In the genomic region with DNA sequence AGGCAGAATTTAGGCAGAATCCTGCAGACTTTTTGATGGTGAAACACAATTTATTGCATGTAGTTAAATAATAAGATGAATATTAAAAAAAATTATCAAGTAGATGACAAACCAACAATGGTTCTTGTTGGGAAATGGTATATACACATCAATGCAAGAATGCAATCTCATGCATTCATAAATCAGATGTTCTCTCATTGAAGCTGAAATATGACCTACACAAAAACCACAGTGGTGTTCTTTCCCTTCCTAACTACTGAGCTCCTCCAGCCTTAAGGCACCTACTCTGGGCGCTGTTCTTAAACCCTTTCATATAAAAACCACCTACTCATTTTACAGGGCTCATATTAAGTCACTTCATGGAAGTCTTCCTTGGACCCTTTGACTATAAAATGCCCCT, we compare ENCODE assay signal across 16 cellular contexts.
DNase-seq lines count a peak whose midpoint lies in the region; ATAC-seq and TF ChIP-seq lines count a peak whose summit lies in the region.
"Had no signal": no experiment of that assay in that cellular context is flagged by ENCODE, and none has a peak within 500 bp of the region (broad histone marks: within the 10 kb centered on the region; RNA-seq: fewer than 3 reads in every experiment).

No MANE protein-coding gene starts in this region.

- peaks cover 78% of the 10 kb centered on the region for H3K36me3 Mint-ChIP-seq in activated CD8-positive, alpha-beta memory T cell treated with anti-CD3 and anti-CD28 coated beads, Interleukin-2, amount 10 ng/mL, durations not matched to agents 7 days and 5 days

- no peak for DNase-seq in activated CD8-positive, alpha-beta memory T cell treated with anti-CD3 and anti-CD28 coated beads, Interleukin-2, amount 10 ng/mL, durations not matched to agents 7 days and 5 days
- no peak for DNase-seq in activated CD8-positive, alpha-beta memory T cell treated with anti-CD3 and anti-CD28 coated beads, Interleukin-2, amount 50 U/mL, for 4 hours
- DNase-seq in OCI-M1 (lab: John Stamatoyannopoulos, UW) (peak; percentile 28), amniotic epithelial cell (ENCODE audit: low read depth) (peak; percentile 64), foreskin fibroblast (no peak), iPS-NIHi11 (ENCODE audit: low spot score) (no peak)
- DNase-seq: COR-L47, GOT3, KG1, NCI-H1092 treated with DMSO at 0.1 percent for 48 hours, NCI-H2081 treated with DMSO at 0.1 percent for 48 hours, NCI-H524, Right ventricle myocardium superior had no signal

- no peak for TF ChIP-seq CTCF in foreskin fibroblast (IDR thresholded peaks at IDR 0.05; ENCODE audit: low read depth, low read length)

- no peak overlapping the region for H3K4me3 ChIP-seq in foreskin fibroblast (ENCODE audit: low read depth in 1 of 2, low read length in 2 of 2)
- H3K4me3 ChIP-seq: A549; BLaER1 treated with 17β-estradiol and CSF1 and Interleukin-3, amounts not matched to agents 10 nM and 100 nM had no signal

- peaks cover 78% of the 10 kb centered on the region for H3K4me1 Mint-ChIP-seq in activated CD8-positive, alpha-beta memory T cell treated with anti-CD3 and anti-CD28 coated beads, Interleukin-2, amount 10 ng/mL, durations not matched to agents 7 days and 5 days

- CTCF ChIA-PET in activated CD8-positive, alpha-beta memory T cell treated with anti-CD3 and anti-CD28 coated beads, Interleukin-2, amount 10 ng/mL, durations not matched to agents 7 days and 5 days (lab: Charles Lee) = interaction anchor here (1.0 to 2.9 kb wide), 2 partner anchors 9 to 176 kb away, joined by 3 to 9 read pairs; no protein-coding TSS in a partner anchor

- no peaks in the 10 kb centered on the region for H3K27me3 Mint-ChIP-seq in activated CD8-positive, alpha-beta memory T cell treated with anti-CD3 and anti-CD28 coated beads, Interleukin-2, amount 10 ng/mL, durations not matched to agents 7 days and 5 days

- peak overlapping the region; percentile 88 for H3K27ac Mint-ChIP-seq in activated CD8-positive, alpha-beta memory T cell treated with anti-CD3 and anti-CD28 coated beads, Interleukin-2, amount 10 ng/mL, durations not matched to agents 7 days and 5 days

- no peak for ATAC-seq in activated CD8-positive, alpha-beta memory T cell treated with anti-CD3 and anti-CD28 coated beads, Interleukin-2, amount 10 ng/mL, durations not matched to agents 7 days and 5 days
- no peak for ATAC-seq in HG02852 (IDR thresholded peaks at IDR 0.05; ENCODE audit: unreplicated experiment)
- ATAC-seq: A549 had no signal

- H3K4me3 Mint-ChIP-seq in activated CD8-positive, alpha-beta memory T cell treated with anti-CD3 and anti-CD28 coated beads, Interleukin-2, amount 10 ng/mL, durations not matched to agents 7 days and 5 days = no peak overlapping the region

- peaks cover 7% of the 10 kb centered on the region for H3K9me3 Mint-ChIP-seq in activated CD8-positive, alpha-beta memory T cell treated with anti-CD3 and anti-CD28 coated beads, Interleukin-2, amount 10 ng/mL, durations not matched to agents 7 days and 5 days (ENCODE audit: low read depth)

Comparison
In these comparisons a context has a peak if more than half of its experiments do, and no peak if none do; other contexts are left out.
1. DNase-seq: peak in OCI-M1 (single experiment) and amniotic epithelial cell (single experiment); none in activated CD8-positive, alpha-beta memory T cell treated with anti-CD3 and anti-CD28 coated beads, Interleukin-2, amount 10 ng/mL, durations not matched to agents 7 days and 5 days (single experiment), activated CD8-positive, alpha-beta memory T cell treated with anti-CD3 and anti-CD28 coated beads, Interleukin-2, amount 50 U/mL, for 4 hours (single experiment), foreskin fibroblast (0 of 2) and iPS-NIHi11 (single experiment).